ENCODE assay signal across 23 cellular contexts in genomic region chr15:67595572-67595971, GRCh38. TPM values are rescaled to one million over a fixed set of nuclear protein-coding genes. Genes with fewer than 3 reads are reported as not detected.
DNase-seq lines count a peak whose midpoint lies in the region; ATAC-seq, FAIRE-seq and TF ChIP-seq lines count a peak whose summit lies in the region.
"Had no signal": no experiment of that assay in that cellular context is flagged by ENCODE, and none has a peak within 500 bp of the region (broad histone marks: within the 10 kb centered on the region; RNA-seq: fewer than 3 reads in every experiment).

No MANE protein-coding gene starts in this region.

- H3K9me3 ChIP-seq in HEK293 (ENCODE audit: control insufficient read depth, insufficient read depth, low read depth, low read length) (no peaks in the 10 kb centered on the region), kidney (ENCODE audit: control insufficient read depth in 1 of 2, low read length in 2 of 2) (no peaks in the 10 kb centered on the region), lower lobe of right lung (no peaks in the 10 kb centered on the region), trophoblast cell (ENCODE audit: insufficient read depth, low read depth, low read length) (no peaks in the 10 kb centered on the region)
- H3K9me3 ChIP-seq: BE2C; BLaER1 treated with 17β-estradiol and CSF1 and Interleukin-3, amounts not matched to agents 10 nM and 100 nM had no signal

- no peak overlapping the region for H2BK5ac ChIP-seq in trophoblast cell (ENCODE audit: low read depth, low read length, poor library complexity)

- H2AK5ac ChIP-seq in trophoblast cell (ENCODE audit: low read length), result no peak overlapping the region

- DNase-seq in dermis microvascular lymphatic vessel endothelial cell (ENCODE audit: low read depth in 2 of 2), result peak; percentile 53 to 60
- DNase-seq in kidney, result no peak
- DNase-seq in lower lobe of right lung, result no peak
- DNase-seq in T-helper 2 cell, result no peak
- no peak for DNase-seq in trophoblast cell
- DNase-seq: ACHN; AML-193; BE2C; CD4-positive, alpha-beta T cell; CD8-positive, alpha-beta memory T cell; DMS 273 treated with DMSO at 0.1 percent for 48 hours; DMS79; EL; GF-D8; GM23248; H7; HCEC 1CT; HFFc6 had no signal

- no peak overlapping the region for H3K18ac ChIP-seq in trophoblast cell (ENCODE audit: low read length)

- H3K79me1 ChIP-seq in trophoblast cell (ENCODE audit: low read length), result no peaks in the 10 kb centered on the region

- no peak overlapping the region for H3K23ac ChIP-seq in trophoblast cell (ENCODE audit: low read length)

- H2BK120ac ChIP-seq in trophoblast cell (ENCODE audit: insufficient read depth, low read length, poor library complexity), result no peak overlapping the region

- peak; percentile 55 for FAIRE-seq in kidney (lab: Jason Lieb, UNC)
- FAIRE-seq: D721Med, GM19239, H1 had no signal

- H3K14ac ChIP-seq in trophoblast cell (ENCODE audit: low read length), result no peak overlapping the region

- ATAC-seq in lower lobe of right lung, result no peak

- H3K36me3 ChIP-seq in HEK293 (ENCODE audit: control insufficient read depth in 2 of 2, insufficient read depth in 1 of 2, low read length in 2 of 2), result peaks cover 0 to 11% of the 10 kb centered on the region in 2 experiments; a peak in 1 of 3 replicates
- H3K36me3 ChIP-seq in kidney (ENCODE audit: control insufficient read depth in 1 of 2, insufficient read depth in 2 of 2, low read length in 2 of 2), result peaks cover 0 to 2% of the 10 kb centered on the region in 2 donors
- H3K36me3 ChIP-seq in lower lobe of right lung, result peaks cover 34% of the 10 kb centered on the region
- no peaks in the 10 kb centered on the region for H3K36me3 ChIP-seq in trophoblast cell (ENCODE audit: control insufficient read depth in 1 of 2, insufficient read depth in 2 of 2, low read length in 2 of 2)
- H3K36me3 ChIP-seq: BE2C had no signal

- H4K91ac ChIP-seq in trophoblast cell (ENCODE audit: low read depth, low read length), result no peak overlapping the region

- POLR2A ChIA-PET in HEK293 (lab: Yijun Ruan, JAX), result no interaction called here

- CTCF ChIA-PET in HEK293 (lab: Yijun Ruan, JAX), result interaction anchor here (0.6 to 0.7 kb wide), 2 partner anchors 95 to 677 kb away, joined by 3 read pairs; no protein-coding TSS in a partner anchor

- no peaks in the 10 kb centered on the region for H3K79me2 ChIP-seq in trophoblast cell (ENCODE audit: control insufficient read depth, insufficient read depth, low read length, poor library complexity)

- H3K4me2 ChIP-seq in trophoblast cell (ENCODE audit: low read length), result no peak overlapping the region
- H3K4me2 ChIP-seq: BLaER1 treated with 17β-estradiol and CSF1 and Interleukin-3, amounts not matched to agents 10 nM and 100 nM had no signal

- H2AFZ ChIP-seq in trophoblast cell (ENCODE audit: insufficient read depth, low read length, poor library complexity), result no peak overlapping the region
- H2AFZ ChIP-seq: GM23248 had no signal

- H3K4me1 ChIP-seq in HEK293 (ENCODE audit: control insufficient read depth, insufficient read depth, low read length), result peaks cover 11% of the 10 kb centered on the region
- no peaks in the 10 kb centered on the region for H3K4me1 ChIP-seq in kidney (ENCODE audit: control insufficient read depth in 1 of 2, insufficient read depth in 1 of 2, low read depth in 1 of 2, low read length in 2 of 2)
- no peaks in the 10 kb centered on the region for H3K4me1 ChIP-seq in lower lobe of right lung
- no peaks in the 10 kb centered on the region for H3K4me1 ChIP-seq in trophoblast cell (ENCODE audit: control insufficient read depth in 1 of 2, insufficient read depth in 2 of 2, low read length in 2 of 2)
- H3K4me1 ChIP-seq: BE2C; BLaER1 treated with 17β-estradiol and CSF1 and Interleukin-3, amounts not matched to agents 10 nM and 100 nM had no signal

- no peak overlapping the region for H3K4ac ChIP-seq in trophoblast cell (ENCODE audit: low read depth, low read length)

- TF ChIP-seq CTCF in HEK293 (tag by site-specific recombination; IDR thresholded peaks at IDR 0.05) (no peak), kidney (IDR thresholded peaks at IDR 0.05; ENCODE audit: borderline replicate concordance, extremely low read depth, insufficient read depth) (no peak), lower lobe of right lung (IDR thresholded peaks at IDR 0.05) (no peak)

- no peak overlapping the region for H2BK12ac ChIP-seq in trophoblast cell (ENCODE audit: low read length)

- no peak overlapping the region for H4K8ac ChIP-seq in trophoblast cell (ENCODE audit: low read depth, low read length)

- no peak overlapping the region for H4K12ac ChIP-seq in trophoblast cell (ENCODE audit: low read depth, low read length)

- intact Hi-C loops in kidney (cut with DNase I) (no loop called here), lower lobe of right lung (cut with DNase I) (no loop called here)

- H3K4me3 ChIP-seq in HEK293 (ENCODE audit: low read depth, low read length) (no peak overlapping the region), kidney (ENCODE audit: low read length in 2 of 2) (no peak overlapping the region), lower lobe of right lung (no peak overlapping the region), trophoblast cell (ENCODE audit: low read depth, low read length) (no peak overlapping the region)
- H3K4me3 ChIP-seq: BLaER1 treated with 17β-estradiol and CSF1 and Interleukin-3, amounts not matched to agents 10 nM and 100 nM; GM23248 had no signal

- H3K9ac ChIP-seq in kidney (ENCODE audit: low read length in 2 of 2) (no peak overlapping the region), trophoblast cell (ENCODE audit: low read length) (no peak overlapping the region)
- H3K9ac ChIP-seq: BLaER1 treated with 17β-estradiol and CSF1 and Interleukin-3, amounts not matched to agents 10 nM and 100 nM; GM23248 had no signal

- H3K27me3 ChIP-seq in lower lobe of right lung (ENCODE audit: low read depth), result no peaks in the 10 kb centered on the region
- no peaks in the 10 kb centered on the region for H3K27me3 ChIP-seq in trophoblast cell (ENCODE audit: insufficient read depth, low read length)
- H3K27me3 ChIP-seq: BE2C; BLaER1 treated with 17β-estradiol and CSF1 and Interleukin-3, amounts not matched to agents 10 nM and 100 nM had no signal

- no peak overlapping the region for H3K27ac ChIP-seq in HEK293 (ENCODE audit: extremely low read depth, low read depth, low read length)
- H3K27ac ChIP-seq in kidney (ENCODE audit: low read depth in 2 of 2, low read length in 2 of 2), result no peak overlapping the region
- no peak overlapping the region for H3K27ac ChIP-seq in lower lobe of right lung
- no peak overlapping the region for H3K27ac ChIP-seq in trophoblast cell (ENCODE audit: low read depth, low read length)
- H3K27ac ChIP-seq: BLaER1 treated with 17β-estradiol and CSF1 and Interleukin-3, amounts not matched to agents 10 nM and 100 nM; GM23248 had no signal

TF ChIP-seq in HEK293, 187 proteins besides CTCF, POLR2A, EP300 and RAD21:
- TF ChIP-seq PRDM6 (tag by site-specific recombination; IDR thresholded peaks at IDR 0.05) (peak; percentile 85), GFI1B (tag by site-specific recombination; IDR thresholded peaks at IDR 0.05) (0 out of 2 replicates have a peak, but pooled peaks have one; percentile 10), ZNF707 (tag by site-specific recombination; IDR thresholded peaks at IDR 0.05) (no peak), ZNF366 (tag by site-specific recombination; conservative IDR thresholded peaks at IDR 0.05) (no peak)

RNA-seq across cellular contexts. Expression of gene MAP2K5, which starts 53.1 kb away (rescaled TPM):
- total RNA-seq in dermis microvascular lymphatic vessel endothelial cell (3.5 and 3.7 TPM in 2 replicates), kidney (18.6 TPM), lower lobe of right lung (25.5 TPM)
- polyA plus RNA-seq in kidney (ENCODE audit: insufficient read depth, low read depth, low replicate concordance), result 14.1 TPM
- 9.7 and 10.7 TPM in 2 replicates for polyA plus RNA-seq in trophoblast cell (2013)

Comparison
In these comparisons a context has a peak if more than half of its experiments do, and no peak if none do; other contexts are left out.
1. DNase-seq: peak in dermis microvascular lymphatic vessel endothelial cell (2 of 2); none in kidney (single experiment), lower lobe of right lung (single experiment), T-helper 2 cell (0 of 5) and trophoblast cell (0 of 2).